Comparison of ENCODE assay signal across 8 cellular contexts in genomic region chr9:33815781-33816180, GRCh38. TPM values are rescaled to one million over a fixed set of nuclear protein-coding genes. Genes with fewer than 3 reads are reported as not detected.
DNase-seq lines count a peak whose midpoint lies in the region; TF ChIP-seq lines count a peak whose summit lies in the region.

No MANE protein-coding gene starts in this region.

- 89 to 97% (median 96%) methylated on average over 7 of the region's 7 CpGs for whole genome bisulfite sequencing in adrenal gland, 4 donors
- 96% methylated on average over 3 of the region's 7 CpGs for WGBS in mesenchymal stem cell

- H3K36me3 Mint-ChIP-seq in activated T-cell treated with anti-CD3 and anti-CD28 coated beads, Interleukin-2, amount 50 U/mL, for 24 hours (ENCODE audit: low read depth) = peaks cover 15% of the 10 kb centered on the region

- H3K27me3 Mint-ChIP-seq in activated T-cell treated with anti-CD3 and anti-CD28 coated beads, Interleukin-2, amount 50 U/mL, for 24 hours = no peaks in the 10 kb centered on the region

- H3K9me3 ChIP-seq in adrenal gland (replicated peaks in 1 of 3) = no peaks in the 10 kb centered on the region
- no peaks in the 10 kb centered on the region for H3K9me3 ChIP-seq in mesenchymal stem cell (ENCODE audit: control insufficient read depth, low read length)
- H3K9me3 ChIP-seq in tibial artery = no peaks in the 10 kb centered on the region

- H2AFZ ChIP-seq in mesenchymal stem cell (ENCODE audit: low read depth, low read length) = no peak overlapping the region

- H3K4me3 ChIP-seq in adrenal gland (no peak overlapping the region), mesenchymal stem cell (ENCODE audit: insufficient read depth in 1 of 2, low read depth in 1 of 2, low read length in 2 of 2) (peak overlapping the region in 1 of 2 experiments; percentile 82), tibial artery (peak overlapping the region in 1 of 2 donors; percentile 73)

- H3K27ac ChIP-seq in adrenal gland (peak overlapping the region in 4 of 5 donors; percentile 88 to 99 (median 98)), mesenchymal stem cell (ENCODE audit: low read length, poor library complexity, severe bottlenecking) (peak overlapping the region; percentile 79), tibial artery (peak overlapping the region; percentile 93 to 98)

- H3K9ac ChIP-seq in mesenchymal stem cell (ENCODE audit: low read length) = peak overlapping the region; percentile 97

- no peak overlapping the region for H3K23ac ChIP-seq in mesenchymal stem cell (ENCODE audit: low read length in 2 of 2)

- TF ChIP-seq CTCF in adrenal gland (IDR thresholded peaks at IDR 0.05) (no peak), tibial artery (IDR thresholded peaks at IDR 0.05) (no peak)

- H3K4me1 ChIP-seq in adrenal gland (replicated peaks in 1 of 2) (peaks cover 24 to 52% of the 10 kb centered on the region in 2 donors), mesenchymal stem cell (ENCODE audit: control insufficient read depth, insufficient read depth, low read depth, low read length) (peaks cover 12% of the 10 kb centered on the region), tibial artery (peaks cover 0 to 39% (median 20%) of the 10 kb centered on the region in 4 donors)

- H3K36me3 ChIP-seq in adrenal gland (replicated peaks in 1 of 2) (no peaks in the 10 kb centered on the region), mesenchymal stem cell (ENCODE audit: control insufficient read depth in 1 of 2, insufficient read depth in 2 of 2, low read depth in 1 of 2, low read length in 2 of 2) (no peaks in the 10 kb centered on the region), tibial artery (no peaks in the 10 kb centered on the region)

- peak overlapping the region; percentile 6 to 61 for H2BK12ac ChIP-seq in mesenchymal stem cell (ENCODE audit: low read length in 2 of 2)

- H3K79me1 ChIP-seq in mesenchymal stem cell (replicated peaks; ENCODE audit: low read length, poor library complexity, severe bottlenecking) = peaks cover 1% of the 10 kb centered on the region

- no peak overlapping the region for H2BK15ac ChIP-seq in mesenchymal stem cell (ENCODE audit: low read depth, poor library complexity, severe bottlenecking)

- TF ChIP-seq POLR2A in adrenal gland (IDR thresholded peaks at IDR 0.05) = no peak

- peak overlapping the region; percentile 88 for H3K4me3 Mint-ChIP-seq in activated T-cell treated with anti-CD3 and anti-CD28 coated beads, Interleukin-2, amount 50 U/mL, for 24 hours

- H3K4ac ChIP-seq in mesenchymal stem cell (ENCODE audit: low read depth in 1 of 2, low read length in 2 of 2) = peak overlapping the region; percentile 46 to 95

- DNase-seq in activated T-cell treated with anti-CD3 and anti-CD28 coated beads, Interleukin-2, amount 50 U/mL, for 24 hours = no peak
- DNase-seq in activated T-cell treated with anti-CD3 and anti-CD28 coated beads, Interleukin-2, amount 50 U/mL, for 48 hours = no peak
- DNase-seq in adrenal gland (no peak), mesenchymal stem cell (no peak), tibial artery (no peak), NCI-H2029 treated with DMSO at 0.1 percent for 48 hours (lab: John Stamatoyannopoulos, UW) (no peak), COLO829 (ENCODE audit: low spot score) (no peak)
- no peak for DNase-seq in activated CD4-positive, CD25-positive, alpha-beta regulatory T cell treated with anti-CD3 and anti-CD28 coated beads, Interleukin-2, amount 50 U/mL, for 72 hours

- H3K9me3 Mint-ChIP-seq in activated T-cell treated with anti-CD3 and anti-CD28 coated beads, Interleukin-2, amount 50 U/mL, for 24 hours = no peaks in the 10 kb centered on the region

- intact Hi-C loops in adrenal gland (cut with DNase I) (loop anchor here in 1 of 2 donors (5.0 kb wide), 1 partner anchor 37 kb away; no protein-coding TSS in a partner anchor), tibial artery (cut with DNase I; ENCODE audit: low total_unique reads) (loop anchor here (5.0 kb wide), 1 partner anchor 232 kb away; the partner anchor contains the start of gene UBAP2)

- H3K14ac ChIP-seq in mesenchymal stem cell (ENCODE audit: low read length in 2 of 2) = no peak overlapping the region

- peak overlapping the region in 1 of 2 experiments; percentile 78 for H3K18ac ChIP-seq in mesenchymal stem cell (ENCODE audit: low read depth in 1 of 2, low read length in 2 of 2)

- H3K27ac Mint-ChIP-seq in activated T-cell treated with anti-CD3 and anti-CD28 coated beads, Interleukin-2, amount 50 U/mL, for 24 hours = peak overlapping the region; percentile 96

- peak overlapping the region; percentile 71 for H2BK120ac ChIP-seq in mesenchymal stem cell (ENCODE audit: low read depth, low read length)

- H4K91ac ChIP-seq in mesenchymal stem cell (ENCODE audit: low read length) = no peak overlapping the region

- peak overlapping the region; percentile 68 for H2AK5ac ChIP-seq in mesenchymal stem cell (ENCODE audit: low read length, severe bottlenecking)

- no peak overlapping the region for H3K4me2 ChIP-seq in mesenchymal stem cell (ENCODE audit: low read length, poor library complexity, severe bottlenecking)

- H4K8ac ChIP-seq in mesenchymal stem cell (ENCODE audit: low read length) = no peak overlapping the region

- H3K4me1 Mint-ChIP-seq in activated T-cell treated with anti-CD3 and anti-CD28 coated beads, Interleukin-2, amount 50 U/mL, for 24 hours (ENCODE audit: low read depth) = peaks cover 49% of the 10 kb centered on the region

- no peak overlapping the region for H2BK5ac ChIP-seq in mesenchymal stem cell (ENCODE audit: low read depth, low read length, poor library complexity, severe bottlenecking)

- H3K27me3 ChIP-seq in adrenal gland (no peaks in the 10 kb centered on the region), mesenchymal stem cell (ENCODE audit: control insufficient read depth in 1 of 2, insufficient read depth in 1 of 2, low read length in 2 of 2) (no peaks in the 10 kb centered on the region), tibial artery (no peaks in the 10 kb centered on the region)

RNA-seq across cellular contexts. Expression of gene UBE2R2, which starts 1.2 kb away (rescaled TPM):
- 10 to 100 TPM; 18.7 to 46.7 (median 28.2) TPM for total RNA-seq in adrenal gland
- polyA plus RNA-seq in adrenal gland = 10 to 100 TPM; 12.8 to 34.6 (median 14.1) TPM
- 69.2 TPM for polyA plus RNA-seq in mesenchymal stem cell (2013, experiment 1 of 2)
- polyA plus RNA-seq in mesenchymal stem cell (2013, experiment 2 of 2) = 69.5 TPM

RNA-seq across cellular contexts. Expression of gene PRSS3, which starts 20.4 kb away (rescaled TPM):
- 1 to 10 TPM in 5 of 8 donors, not detected in 3; 1.1 to 5.5 (median 1.8) TPM for total RNA-seq in adrenal gland
- 1 to 10 TPM; 3.7 to 5.8 (median 4.4) TPM for polyA plus RNA-seq in adrenal gland
- polyA plus RNA-seq in mesenchymal stem cell (2013, experiment 1 of 2) = not detected
- not detected for polyA plus RNA-seq in mesenchymal stem cell (2013, experiment 2 of 2)
